Comparison of ENCODE assay signal across 8 cellular contexts in genomic region chr1:21289127-21289526, GRCh38. TPM values are rescaled to one million over a fixed set of nuclear protein-coding genes. Genes with fewer than 3 reads are reported as not detected.
DNase-seq lines count a peak whose midpoint lies in the region; ATAC-seq and TF ChIP-seq lines count a peak whose summit lies in the region.

No MANE protein-coding gene starts in this region.

- H3K36me3 Mint-ChIP-seq in T-helper 1 cell treated with Interleukin-12 subunit alpha and Interleukin-12 subunit beta and Interleukin-4 antibody, amounts not matched to agents 30 μg/mL and 1 μg/mL, for 36 hours (ENCODE audit: low read depth), result peaks cover 11% of the 10 kb centered on the region

- H3K27ac ChIP-seq in angular gyrus (ENCODE audit: low read depth, low read length) (peak overlapping the region; percentile 22), right lobe of liver (peak overlapping the region in 1 of 3 donors; percentile 37), temporal lobe (ENCODE audit: low read depth, low read length) (peak overlapping the region; percentile 2)

- DNase-seq in T-helper 1 cell (no peak), right lobe of liver (no peak), NK-92 (lab: John Stamatoyannopoulos, UW; ENCODE audit: unreplicated experiment) (no peak), globus pallidus (ENCODE audit: low spot score) (no peak)

- H3K27me3 ChIP-seq in right lobe of liver, result no peaks in the 10 kb centered on the region

- peak overlapping the region; percentile 86 for H3K4me3 Mint-ChIP-seq in T-helper 1 cell treated with Interleukin-12 subunit alpha and Interleukin-12 subunit beta and Interleukin-4 antibody, amounts not matched to agents 30 μg/mL and 1 μg/mL, for 36 hours

- no peaks in the 10 kb centered on the region for H3K9me3 ChIP-seq in right lobe of liver

- no peaks in the 10 kb centered on the region for H3K36me3 ChIP-seq in right lobe of liver

- peaks cover 0 to 6% (median 2%) of the 10 kb centered on the region in 4 donors for H3K4me1 ChIP-seq in right lobe of liver

- peak overlapping the region; percentile 85 for H3K27ac Mint-ChIP-seq in T-helper 1 cell treated with Interleukin-12 subunit alpha and Interleukin-12 subunit beta and Interleukin-4 antibody, amounts not matched to agents 30 μg/mL and 1 μg/mL, for 36 hours

- ATAC-seq in right lobe of liver, result no peak
- ATAC-seq in GM21381 (IDR thresholded peaks at IDR 0.05; ENCODE audit: unreplicated experiment), result no peak

- peak overlapping the region; percentile 40 to 53 (median 51) for H3K4me3 ChIP-seq in right lobe of liver

- no peaks in the 10 kb centered on the region for H3K27me3 Mint-ChIP-seq in T-helper 1 cell treated with Interleukin-12 subunit alpha and Interleukin-12 subunit beta and Interleukin-4 antibody, amounts not matched to agents 30 μg/mL and 1 μg/mL, for 36 hours (ENCODE audit: low read depth)

- TF ChIP-seq POLR2A in right lobe of liver (IDR thresholded peaks at IDR 0.05), result no peak

- 85% methylated on average over 5 of the region's 8 CpGs for WGBS in right lobe of liver (ENCODE audit: insufficient coverage, low coverage, low lambda C conversion rate, missing lambda C conversion rate)

- TF ChIP-seq CTCF in right lobe of liver (IDR thresholded peaks at IDR 0.05), result no peak

- intact Hi-C loops in right lobe of liver (cut with DNase I), result no loop called here

- H3K4me1 Mint-ChIP-seq in T-helper 1 cell treated with Interleukin-12 subunit alpha and Interleukin-12 subunit beta and Interleukin-4 antibody, amounts not matched to agents 30 μg/mL and 1 μg/mL, for 36 hours (ENCODE audit: low read depth), result peaks cover 47% of the 10 kb centered on the region

- no peaks in the 10 kb centered on the region for H3K9me3 Mint-ChIP-seq in T-helper 1 cell treated with Interleukin-12 subunit alpha and Interleukin-12 subunit beta and Interleukin-4 antibody, amounts not matched to agents 30 μg/mL and 1 μg/mL, for 36 hours

RNA-seq across cellular contexts. Expression of gene ECE1, which starts 1.1 kb away (rescaled TPM):
- total RNA-seq in right lobe of liver (10 to 100 TPM; 39.7 to 61.3 (median 43.8) TPM), temporal lobe (9.8 TPM)
